8 cellular contexts compared by ENCODE assay signal in the genomic region with DNA sequence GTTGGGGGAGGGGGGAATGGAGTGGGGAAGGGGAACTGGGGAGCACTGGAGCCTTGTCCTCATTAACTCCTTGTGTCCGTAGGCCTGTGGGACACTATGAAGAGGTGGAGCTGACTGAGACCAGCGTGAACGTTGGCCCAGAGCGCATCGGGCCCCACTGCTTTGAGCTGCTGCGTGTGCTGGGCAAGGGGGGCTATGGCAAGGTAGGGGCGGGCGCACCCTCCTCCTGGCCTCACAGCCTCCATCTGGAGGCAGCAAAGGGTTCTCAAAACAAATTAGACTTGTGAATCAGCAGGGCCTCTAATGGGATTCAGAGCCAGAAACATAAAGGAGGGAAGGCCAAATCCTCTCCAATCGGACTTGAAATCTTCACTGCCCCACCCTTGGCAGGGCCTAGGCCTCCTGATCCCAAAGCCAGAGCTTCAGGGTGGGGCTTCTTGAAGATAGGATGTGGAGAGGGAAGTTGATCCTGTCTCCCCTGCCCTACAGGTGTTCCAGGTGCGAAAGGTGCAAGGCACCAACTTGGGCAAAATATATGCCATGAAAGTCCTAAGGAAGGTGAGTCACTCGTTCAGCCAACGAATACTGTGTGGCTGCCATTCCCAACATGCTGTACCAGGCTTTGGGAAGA. TPM values are rescaled to one million over a fixed set of nuclear protein-coding genes. Genes with fewer than 3 reads are reported as not detected.
DNase-seq lines count a peak whose midpoint lies in the region; ATAC-seq and TF ChIP-seq lines count a peak whose summit lies in the region.

No MANE protein-coding gene starts in this region.

- no peaks in the 10 kb centered on the region for H3K9me2 ChIP-seq in GM23338 (ENCODE audit: insufficient read depth)

- TF ChIP-seq CTCF in GM23338 (conservative IDR thresholded peaks at IDR 0.05; ENCODE audit: low read depth in 2 of 2) (no peak), WTC11 (IDR thresholded peaks at IDR 0.05) (no peak), gastroesophageal sphincter (IDR thresholded peaks at IDR 0.05) (no peak)

- no peak for DNase-seq in GM23338 (ENCODE audit: low spot score)
- DNase-seq in WTC11 (ENCODE audit: low spot score), result no peak
- DNase-seq in NCI-H2227 treated with DMSO at 0.1 percent for 48 hours (lab: John Stamatoyannopoulos, UW), result no peak
- no peak for DNase-seq in activated CD4-positive, CD25-positive, alpha-beta regulatory T cell (lab: John Stamatoyannopoulos, UW)

- H3K36me3 Mint-ChIP-seq in GM23338 (ENCODE audit: low read depth) (peaks cover 16% of the 10 kb centered on the region), WTC11 (peaks cover 9% of the 10 kb centered on the region)

- peaks cover 18% of the 10 kb centered on the region for H3K27me3 Mint-ChIP-seq in GM23338 (ENCODE audit: insufficient read depth, low read depth, poor library complexity)
- no peaks in the 10 kb centered on the region for H3K27me3 Mint-ChIP-seq in WTC11 (ENCODE audit: low read depth)

- H3K79me2 ChIP-seq in GM23338 (replicated peaks; ENCODE audit: insufficient read depth), result peaks cover 11% of the 10 kb centered on the region

- H3K9ac ChIP-seq in skeletal muscle tissue (ENCODE audit: low read depth in 1 of 3, low read length in 3 of 3), result peak overlapping the region; percentile 97 to 99 (median 98)

- H3K4me3 ChIP-seq in GM23338, result peak overlapping the region; percentile 99
- H3K4me3 ChIP-seq in gastroesophageal sphincter, result peak overlapping the region; percentile 66 to 86
- H3K4me3 ChIP-seq in skeletal muscle tissue (ENCODE audit: low read length in 3 of 3), result peak overlapping the region; percentile 93 to 94 (median 94)

- ATAC-seq in GM23338, result peak; percentile 4; the same call in 2 of the 3 replicates
- no peak for ATAC-seq in WTC11
- ATAC-seq in gastroesophageal sphincter, result no peak
- ATAC-seq in HG03097 (IDR thresholded peaks at IDR 0.05; ENCODE audit: low FRiP score, unreplicated experiment), result no peak
- ATAC-seq in GM19328 (IDR thresholded peaks at IDR 0.05; ENCODE audit: unreplicated experiment), result no peak

- POLR2A ChIA-PET in WTC11 (lab: Charles Lee), result interaction anchor here (1.4 to 2.7 kb wide), 2 partner anchors 27 to 32 kb away, joined by 6 to 10 read pairs; partner anchors contain the start of gene PPP1CA

- H3K4me1 Mint-ChIP-seq in GM23338 (peaks cover 3% of the 10 kb centered on the region), WTC11 (peaks cover 4% of the 10 kb centered on the region)

- no peaks in the 10 kb centered on the region for H3K36me3 ChIP-seq in GM23338 (ENCODE audit: insufficient read depth)
- peaks cover 0 to 50% of the 10 kb centered on the region in 2 donors for H3K36me3 ChIP-seq in gastroesophageal sphincter
- H3K36me3 ChIP-seq in skeletal muscle tissue (ENCODE audit: control insufficient read depth in 3 of 3, insufficient read depth in 3 of 3, low read length in 3 of 3), result peaks cover 35 to 51% (median 42%) of the 10 kb centered on the region in 3 donors

- 54 to 76% methylated on average over 3 to 5 of the region's 12 CpGs for WGBS in gastroesophageal sphincter (ENCODE audit: low coverage in 1 of 2), 2 donors

- H3K27ac Mint-ChIP-seq in GM23338 (peak overlapping the region; percentile 92), WTC11 (no peak overlapping the region)

- H3K9me3 ChIP-seq in gastroesophageal sphincter (no peaks in the 10 kb centered on the region), skeletal muscle tissue (ENCODE audit: control insufficient read depth in 3 of 3, low read length in 3 of 3) (no peaks in the 10 kb centered on the region)

- H3K4me3 Mint-ChIP-seq in GM23338 (peak overlapping the region; percentile 92), WTC11 (peak overlapping the region; percentile 97)

- H3K4me1 ChIP-seq in GM23338 (ENCODE audit: insufficient read depth) (peaks cover 6% of the 10 kb centered on the region; the same call in 1 of the 2 replicates), gastroesophageal sphincter (peaks cover 0 to 40% (median 13%) of the 10 kb centered on the region in 3 donors), skeletal muscle tissue (ENCODE audit: control insufficient read depth in 3 of 3, insufficient read depth in 3 of 3, low read length in 3 of 3) (peaks cover 15 to 26% (median 16%) of the 10 kb centered on the region in 3 donors)

- TF ChIP-seq POLR2A in gastroesophageal sphincter (IDR thresholded peaks at IDR 0.05), result no peak

- peak overlapping the region; percentile 98 for H3K4me2 ChIP-seq in GM23338

- CTCF ChIA-PET in WTC11 (lab: Charles Lee), result interaction anchor here (0.9 to 4.5 kb wide), 3 partner anchors 10 to 78 kb away, joined by 3 to 23 read pairs (median 4); partner anchors contain the start of gene PPP1CA

- TF ChIP-seq EP300 in gastroesophageal sphincter (IDR thresholded peaks at IDR 0.05), result no peak

- no peaks in the 10 kb centered on the region for H4K20me1 ChIP-seq in GM23338 (replicated peaks; ENCODE audit: insufficient read depth)

- H3K27me3 ChIP-seq in GM23338 (ENCODE audit: insufficient read depth) (no peaks in the 10 kb centered on the region), gastroesophageal sphincter (no peaks in the 10 kb centered on the region), skeletal muscle tissue (ENCODE audit: control insufficient read depth in 3 of 3, insufficient read depth in 3 of 3, low read length in 3 of 3) (no peaks in the 10 kb centered on the region)

- no peak overlapping the region for H2AFZ ChIP-seq in GM23338

- H3K27ac ChIP-seq in GM23338 (ENCODE audit: low read depth), result no peak overlapping the region
- H3K27ac ChIP-seq in gastroesophageal sphincter, result peak overlapping the region; percentile 88 to 99 (median 90)
- H3K27ac ChIP-seq in skeletal muscle tissue (ENCODE audit: low read depth, low read length), result peak overlapping the region; percentile 90

- peaks cover 13% of the 10 kb centered on the region; the same call in 1 of the 2 replicates for H3F3A ChIP-seq in GM23338 (replicated peaks; ENCODE audit: low read depth)

- no peaks in the 10 kb centered on the region; the same call in 1 of the 3 replicates for H3K9me3 Mint-ChIP-seq in GM23338
- no peaks in the 10 kb centered on the region for H3K9me3 Mint-ChIP-seq in WTC11

TF ChIP-seq in GM23338, 12 proteins besides CTCF, POLR2A, EP300 and RAD21 (continues in another document):
- TF ChIP-seq, protein P1, sequence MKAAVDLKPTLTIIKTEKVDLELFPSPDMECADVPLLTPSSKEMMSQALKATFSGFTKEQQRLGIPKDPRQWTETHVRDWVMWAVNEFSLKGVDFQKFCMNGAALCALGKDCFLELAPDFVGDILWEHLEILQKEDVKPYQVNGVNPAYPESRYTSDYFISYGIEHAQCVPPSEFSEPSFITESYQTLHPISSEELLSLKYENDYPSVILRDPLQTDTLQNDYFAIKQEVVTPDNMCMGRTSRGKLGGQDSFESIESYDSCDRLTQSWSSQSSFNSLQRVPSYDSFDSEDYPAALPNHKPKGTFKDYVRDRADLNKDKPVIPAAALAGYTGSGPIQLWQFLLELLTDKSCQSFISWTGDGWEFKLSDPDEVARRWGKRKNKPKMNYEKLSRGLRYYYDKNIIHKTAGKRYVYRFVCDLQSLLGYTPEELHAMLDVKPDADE (IDR thresholded peaks at IDR 0.05), result no peak
- TF ChIP-seq ZNF114 (CRISPR knock-in tag; IDR thresholded peaks at IDR 0.05) (no peak), EZH2phosphoT487 (IDR thresholded peaks at IDR 0.05; ENCODE audit: unreplicated experiment) (no peak), CREB1 (CRISPR knock-in tag; IDR thresholded peaks at IDR 0.05; ENCODE audit: low read depth) (no peak), EZH2 (IDR thresholded peaks at IDR 0.05; ENCODE audit: low read depth, unreplicated experiment) (no peak), ZNF331 (CRISPR knock-in tag; IDR thresholded peaks at IDR 0.05; ENCODE audit: low read depth) (no peak)

TF ChIP-seq in WTC11, 78 proteins besides CTCF, POLR2A, EP300 and RAD21 (continues in another document):
- no peak for TF ChIP-seq ZNF232 (CRISPR knock-in tag; IDR thresholded peaks at IDR 0.05)

RNA-seq across cellular contexts. Expression of gene RPS6KB2, which starts 0.9 kb away (rescaled TPM):
- total RNA-seq in GM23338 (2014; rRNA removed; shearing (Covaris generic)), result 41.3 and 48.2 TPM in 2 replicates
- 27.7 and 29.5 TPM in 2 replicates for polyA plus RNA-seq in GM23338 (2016; fragmentation: Nextera tagmentation; extraction: Ambion mirVana)
- total RNA-seq in WTC11 (2021) (44.3 to 54.7 TPM (median 50.2 TPM) in 3 replicates), gastroesophageal sphincter (10 to 100 TPM; 35.8 to 49.7 (median 45.6) TPM), skeletal muscle tissue (23.5 TPM)

RNA-seq across cellular contexts. Expression of gene PTPRCAP, which starts 8.3 kb away (rescaled TPM):
- total RNA-seq in GM23338 (2014; rRNA removed; shearing (Covaris generic)), result 0.85 and 3.5 TPM in 2 replicates
- 2.7 and 3.3 TPM in 2 replicates for polyA plus RNA-seq in GM23338 (2016; fragmentation: Nextera tagmentation; extraction: Ambion mirVana)
- 3.5 to 4.0 TPM (median 3.6 TPM) in 3 replicates for total RNA-seq in WTC11 (2021)
- total RNA-seq in gastroesophageal sphincter, result 1 to 10 TPM; 3.5 to 6.4 (median 4.2) TPM
- not detected for total RNA-seq in skeletal muscle tissue

RNA-seq across cellular contexts. Expression of gene CARNS1, which starts 13.7 kb away (rescaled TPM):
- total RNA-seq in GM23338 (2014; rRNA removed; shearing (Covaris generic)), result 0.27 and 0.76 TPM in 2 replicates
- polyA plus RNA-seq in GM23338 (2016; fragmentation: Nextera tagmentation; extraction: Ambion mirVana), result 0.52 and 0.63 TPM in 2 replicates
- total RNA-seq in WTC11 (2021) (1.3 to 2.6 TPM (median 2.4 TPM) in 3 replicates), gastroesophageal sphincter (1 to 10 TPM in 3 of 4 donors, under 1 TPM in 1; 0.73 to 3.3 (median 1.6) TPM), skeletal muscle tissue (17.2 TPM)

RNA-seq across cellular contexts. Expression of gene CORO1B, which starts 14.1 kb away (rescaled TPM):
- total RNA-seq in GM23338 (2014; rRNA removed; shearing (Covaris generic)), result 77.5 and 91.1 TPM in 2 replicates
- polyA plus RNA-seq in GM23338 (2016; fragmentation: Nextera tagmentation; extraction: Ambion mirVana), result 61.5 and 69.5 TPM in 2 replicates
- total RNA-seq in WTC11 (2021), result 100 to 109 TPM (median 102 TPM) in 3 replicates
- 10 to 100 TPM; 48.3 to 82.4 (median 67.6) TPM for total RNA-seq in gastroesophageal sphincter
- 34.4 TPM for total RNA-seq in skeletal muscle tissue

RNA-seq across cellular contexts. Expression of gene GPR152, which starts 23.4 kb away (rescaled TPM):
- total RNA-seq in GM23338 (2014; rRNA removed; shearing (Covaris generic)), result not detected in 2 replicates
- polyA plus RNA-seq in GM23338 (2016; fragmentation: Nextera tagmentation; extraction: Ambion mirVana), result not detected in 2 replicates
- total RNA-seq in WTC11 (2021) (not detected in 3 replicates), gastroesophageal sphincter (not detected), skeletal muscle tissue (not detected)
